In the genomic region with DNA sequence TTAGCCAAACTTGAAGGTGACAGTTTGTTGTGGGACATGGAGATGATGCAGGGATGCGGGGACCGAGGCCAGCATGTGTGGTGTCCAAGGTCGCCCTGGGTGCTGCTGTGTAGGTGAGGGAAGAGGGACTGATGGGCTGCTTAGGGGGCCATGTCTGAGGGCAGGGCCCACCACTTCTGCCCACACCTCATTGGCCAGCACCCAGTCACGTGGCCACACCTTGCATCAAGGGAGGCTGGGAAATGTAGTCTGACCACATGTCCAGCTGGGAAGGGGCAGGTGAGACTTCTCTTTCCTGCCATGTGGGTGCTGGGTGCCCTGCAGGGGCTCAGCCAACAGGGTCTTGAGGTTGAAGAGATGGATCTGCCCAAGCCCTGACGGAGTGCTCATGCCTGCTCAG, we compare ENCODE assay signal across 14 cellular contexts.
DNase-seq lines count a peak whose midpoint lies in the region; ATAC-seq and TF ChIP-seq lines count a peak whose summit lies in the region.
"Had no signal": no experiment of that assay in that cellular context is flagged by ENCODE, and none has a peak within 500 bp of the region (broad histone marks: within the 10 kb centered on the region; RNA-seq: fewer than 3 reads in every experiment).

No MANE protein-coding gene starts in this region.

- 100% methylated on average over 1 of the region's 5 CpGs; no CpG with 5 or more reads in 1 of the 2 experiments for WGBS in IMR-90 (ENCODE audit: extremely low coverage in 2 of 2, insufficient read length in 1 of 2), 2 experiments

- H3K4me1 Mint-ChIP-seq in naive thymus-derived CD4-positive, alpha-beta T cell, result peaks cover 0 to 3% (median 0%) of the 10 kb centered on the region in 7 donors

- H3K9ac ChIP-seq in IMR-90 (ENCODE audit: low read depth, low read length), result no peak overlapping the region
- H3K9ac ChIP-seq: KMS-11 had no signal

- H3K4me3 Mint-ChIP-seq in naive thymus-derived CD4-positive, alpha-beta T cell, result no peak overlapping the region

- H3K9me3 Mint-ChIP-seq in naive thymus-derived CD4-positive, alpha-beta T cell, result peaks cover 0 to 18% (median 5%) of the 10 kb centered on the region in 11 donors

- H3K14ac ChIP-seq in IMR-90 (replicated peaks; ENCODE audit: low read depth, low read length), result no peak overlapping the region

- no peak overlapping the region for H4K91ac ChIP-seq in IMR-90 (ENCODE audit: insufficient read depth, low read depth, low read length)

- TF ChIP-seq RAD21 in IMR-90 (IDR thresholded peaks at IDR 0.05; ENCODE audit: low read length), result no peak

- H3K36me3 Mint-ChIP-seq in naive thymus-derived CD4-positive, alpha-beta T cell, result peaks cover 18 to 46% (median 38%) of the 10 kb centered on the region in 5 donors

- CTCF ChIA-PET in IMR-90 (lab: Yijun Ruan, JAX), result interaction anchor here (0.7 kb wide), 1 partner anchor 9 kb away, joined by 3 read pairs; no protein-coding TSS in a partner anchor
- CTCF ChIA-PET in naive thymus-derived CD4-positive, alpha-beta T cell (lab: Charles Lee), result no interaction called here

- H3K23ac ChIP-seq in IMR-90 (ENCODE audit: low read depth, low read length), result no peak overlapping the region

- ATAC-seq in IMR-90 (ENCODE audit: low read depth), result peak; percentile 40
- no peak for ATAC-seq in naive thymus-derived CD4-positive, alpha-beta T cell
- no peak for ATAC-seq in HG03139 (IDR thresholded peaks at IDR 0.05; ENCODE audit: unreplicated experiment)

- POLR2A ChIA-PET in IMR-90 (lab: Charles Lee; ENCODE audit: unreplicated experiment), result no interaction called here
- POLR2A ChIA-PET in naive thymus-derived CD4-positive, alpha-beta T cell (lab: Charles Lee), result no interaction called here

- no peak overlapping the region for H3K18ac ChIP-seq in IMR-90 (ENCODE audit: low read depth, low read length)

- peak overlapping the region; percentile 63 for H2AK9ac ChIP-seq in IMR-90 (replicated peaks; ENCODE audit: low read depth, low read length, poor library complexity)

- BruUV-seq in IMR-90 (replicated peaks; lab: Mats Ljungman, UMichigan), result no TSS peak

- H3K9me1 ChIP-seq in IMR-90 (ENCODE audit: insufficient read depth, low read length), result peaks cover 6% of the 10 kb centered on the region; the same call in 1 of the 2 replicates

- H3K4ac ChIP-seq in IMR-90 (ENCODE audit: low read depth, low read length), result no peak overlapping the region

- no peak overlapping the region for H4K8ac ChIP-seq in IMR-90 (ENCODE audit: low read depth in 2 of 2, low read length in 2 of 2)

- H3K79me2 ChIP-seq in osteoblast (ENCODE audit: insufficient read depth, low read length), result peaks cover 2% of the 10 kb centered on the region

- H2AFZ ChIP-seq in IMR-90 (replicated peaks; ENCODE audit: low read length, poor library complexity) (peak overlapping the region; percentile 34), osteoblast (ENCODE audit: low read length) (no peak overlapping the region)

- H3K4me1 ChIP-seq in IMR-90 (ENCODE audit: control insufficient read depth, insufficient read depth, low read length) (no peaks in the 10 kb centered on the region), osteoblast (ENCODE audit: insufficient read depth, low read length) (no peaks in the 10 kb centered on the region)
- no peaks in the 10 kb centered on the region for H3K4me1 ChIP-seq in naive thymus-derived CD4-positive, alpha-beta T cell (ENCODE audit: control insufficient read depth in 2 of 2, insufficient read depth in 2 of 2, low read length in 2 of 2)

- H3K27me3 ChIP-seq in IMR-90 (ENCODE audit: control insufficient read depth, insufficient read depth, low read length), result no peaks in the 10 kb centered on the region
- H3K27me3 ChIP-seq in osteoblast (ENCODE audit: insufficient read depth, low read length), result no peaks in the 10 kb centered on the region
- H3K27me3 ChIP-seq in naive thymus-derived CD4-positive, alpha-beta T cell (ENCODE audit: control insufficient read depth in 2 of 2, insufficient read depth in 2 of 2, low read length in 2 of 2), result no peaks in the 10 kb centered on the region
- H3K27me3 ChIP-seq: brain microvascular endothelial cell had no signal

- intact Hi-C loops in IMR-90 (cut with micrococcal nuclease), result no loop called here
- intact Hi-C loops in naive thymus-derived CD4-positive, alpha-beta T cell (cut with micrococcal nuclease), result no loop called here

- H2BK15ac ChIP-seq in IMR-90 (ENCODE audit: low read depth, low read length), result no peak overlapping the region

- H3K4me3 ChIP-seq in IMR-90 (ENCODE audit: insufficient read depth, low read depth, low read length), result no peak overlapping the region
- no peak overlapping the region for H3K4me3 ChIP-seq in osteoblast (ENCODE audit: insufficient read depth, low read length)
- no peak overlapping the region for H3K4me3 ChIP-seq in naive thymus-derived CD4-positive, alpha-beta T cell (ENCODE audit: low read length)

- in situ Hi-C loops in IMR-90 (cut with MboI; ENCODE audit: low sequenced_read_pairs), result no loop called here

- H3K56ac ChIP-seq in IMR-90 (ENCODE audit: extremely low read depth, insufficient read depth, low read length), result no peak overlapping the region

- no peak overlapping the region for H3K27ac Mint-ChIP-seq in naive thymus-derived CD4-positive, alpha-beta T cell

- H3K9me3 ChIP-seq in IMR-90 (ENCODE audit: control insufficient read depth, insufficient read depth, low read length), result peaks cover 9% of the 10 kb centered on the region
- no peaks in the 10 kb centered on the region for H3K9me3 ChIP-seq in osteoblast (ENCODE audit: low read depth, low read length)
- H3K9me3 ChIP-seq in naive thymus-derived CD4-positive, alpha-beta T cell (ENCODE audit: control insufficient read depth in 2 of 3, low read length in 3 of 3), result peaks cover 0 to 8% (median 0%) of the 10 kb centered on the region in 3 experiments

- H3K27ac ChIP-seq in IMR-90 (ENCODE audit: insufficient read depth, low read length) (no peak overlapping the region), osteoblast (ENCODE audit: low read depth, low read length) (no peak overlapping the region)
- H3K27ac ChIP-seq in naive thymus-derived CD4-positive, alpha-beta T cell (ENCODE audit: low read depth, low read length), result no peak overlapping the region
- H3K27ac ChIP-seq: brain microvascular endothelial cell, KMS-11, VCaP had no signal

- no peak for TF ChIP-seq POLR2A in IMR-90 (IDR thresholded peaks at IDR 0.05; ENCODE audit: low read depth, low read length)

- H2AK5ac ChIP-seq in IMR-90 (ENCODE audit: low read depth, low read length), result no peak overlapping the region; the same call in 1 of the 2 replicates

- H2BK120ac ChIP-seq in IMR-90 (ENCODE audit: low read depth, low read length), result no peak overlapping the region

- H4K5ac ChIP-seq in IMR-90 (ENCODE audit: low read depth, low read length), result no peak overlapping the region

- no peak for TF ChIP-seq CTCF in IMR-90 (conservative IDR thresholded peaks at IDR 0.05; ENCODE audit: low read depth, low read length)
- TF ChIP-seq CTCF in osteoblast (IDR thresholded peaks at IDR 0.05; ENCODE audit: extremely low read depth, low read depth, low read length), result no peak

- DNase-seq in NCI-H1105 treated with DMSO at 0.1 percent for 48 hours (lab: John Stamatoyannopoulos, UW), result peak; percentile 3
- DNase-seq in NCI-H1105 (lab: John Stamatoyannopoulos, UW), result no peak
- DNase-seq in IMR-90, result no peak
- DNase-seq in cerebellar cortex (ENCODE audit: low spot score), result peak; percentile 47
- DNase-seq in osteoblast (ENCODE audit: insufficient read length, low spot score, missing footprints), result peak; percentile 89
- DNase-seq in naive thymus-derived CD4-positive, alpha-beta T cell, result no peak
- DNase-seq in mesenteric fat pad (ENCODE audit: low spot score), result no peak
- DNase-seq: activated T-cell treated with anti-CD3 and anti-CD28 coated beads for 4 hours; brain microvascular endothelial cell; NCI-H345; stimulated activated naive CD4-positive, alpha-beta T cell treated with Interleukin-2 at 50 U/mL for 16 hours had no signal

- dilution Hi-C loops in IMR-90 (cut with HindIII; ENCODE audit: low sequenced_read_pairs, unreplicated experiment), result no loop called here

- H3K4me2 ChIP-seq in IMR-90 (ENCODE audit: low read depth, low read length) (no peak overlapping the region), osteoblast (ENCODE audit: insufficient read depth, low read length) (no peak overlapping the region)
- H3K4me2 ChIP-seq: KMS-11 had no signal

- no peak overlapping the region for H2BK20ac ChIP-seq in IMR-90 (ENCODE audit: low read depth, low read length)

- H4K20me1 ChIP-seq in IMR-90 (ENCODE audit: insufficient read depth, low read length), result peaks cover 52% of the 10 kb centered on the region
- peaks cover 40% of the 10 kb centered on the region for H4K20me1 ChIP-seq in osteoblast (ENCODE audit: insufficient read depth, low read length)

- peaks cover 56% of the 10 kb centered on the region for H3K36me3 ChIP-seq in IMR-90 (ENCODE audit: control insufficient read depth, insufficient read depth, low read length)
- no peaks in the 10 kb centered on the region for H3K36me3 ChIP-seq in osteoblast (ENCODE audit: insufficient read depth, low read length)
- peaks cover 0 to 65% (median 0%) of the 10 kb centered on the region in 3 experiments for H3K36me3 ChIP-seq in naive thymus-derived CD4-positive, alpha-beta T cell (ENCODE audit: control insufficient read depth in 2 of 3, insufficient read depth in 3 of 3, low read length in 3 of 3)

- H3K79me1 ChIP-seq in IMR-90 (ENCODE audit: low read depth in 1 of 2, low read length in 2 of 2), result peaks cover 18 to 61% of the 10 kb centered on the region in 2 experiments

- no peak overlapping the region for H2BK5ac ChIP-seq in IMR-90 (ENCODE audit: low read depth, low read length, poor library complexity, severe bottlenecking)

- no peaks in the 10 kb centered on the region for H3K27me3 Mint-ChIP-seq in naive thymus-derived CD4-positive, alpha-beta T cell

TF ChIP-seq in IMR-90, 13 proteins besides CTCF, POLR2A, EP300 and RAD21:
- no peak for TF ChIP-seq MXI1 (IDR thresholded peaks at IDR 0.05; ENCODE audit: borderline replicate concordance, low read depth, low read length)
- TF ChIP-seq, protein P1, sequence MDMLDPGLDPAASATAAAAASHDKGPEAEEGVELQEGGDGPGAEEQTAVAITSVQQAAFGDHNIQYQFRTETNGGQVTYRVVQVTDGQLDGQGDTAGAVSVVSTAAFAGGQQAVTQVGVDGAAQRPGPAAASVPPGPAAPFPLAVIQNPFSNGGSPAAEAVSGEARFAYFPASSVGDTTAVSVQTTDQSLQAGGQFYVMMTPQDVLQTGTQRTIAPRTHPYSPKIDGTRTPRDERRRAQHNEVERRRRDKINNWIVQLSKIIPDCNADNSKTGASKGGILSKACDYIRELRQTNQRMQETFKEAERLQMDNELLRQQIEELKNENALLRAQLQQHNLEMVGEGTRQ (IDR thresholded peaks at IDR 0.05; ENCODE audit: low read depth, low read length), result peak; percentile 84
TF ChIP-seq in IMR-90: peak in this region for 1.

Comparison
In these comparisons a context has a peak if more than half of its experiments do, and no peak if none do; other contexts are left out.
1. DNase-seq: peak in NCI-H1105 treated with DMSO at 0.1 percent for 48 hours (single experiment), cerebellar cortex (single experiment) and osteoblast (single experiment); none in NCI-H1105 (single experiment), IMR-90 (single experiment), naive thymus-derived CD4-positive, alpha-beta T cell (0 of 9) and mesenteric fat pad (single experiment).